In the genomic region with DNA sequence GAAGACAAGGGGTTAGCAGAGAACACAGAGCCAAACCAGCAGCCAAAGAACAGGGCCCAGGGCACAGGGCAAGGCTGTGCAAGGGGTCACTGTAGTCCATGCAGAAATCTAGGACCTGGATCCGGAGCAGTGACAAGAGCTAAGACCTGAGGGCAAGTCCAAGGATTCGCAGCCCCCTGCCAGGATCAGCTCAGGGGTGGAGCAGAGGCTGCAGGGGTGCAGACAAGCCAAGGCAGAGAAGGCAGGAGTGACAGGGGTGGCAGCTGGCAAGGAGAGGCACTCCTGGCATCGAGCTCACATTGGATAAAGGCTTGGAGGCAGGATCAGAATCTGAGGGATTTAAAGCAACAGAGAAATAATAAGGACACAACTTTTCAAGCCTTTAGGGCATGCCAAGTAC, we compare ENCODE assay signal across 19 cellular contexts.
DNase-seq lines count a peak whose midpoint lies in the region; ATAC-seq and TF ChIP-seq lines count a peak whose summit lies in the region.
"Had no signal": no experiment of that assay in that cellular context is flagged by ENCODE, and none has a peak within 500 bp of the region (broad histone marks: within the 10 kb centered on the region; RNA-seq: fewer than 3 reads in every experiment).

No MANE protein-coding gene starts in this region.

- TF ChIP-seq CTCF in WERI-Rb-1 (IDR thresholded peaks at IDR 0.05; ENCODE audit: low read depth, low read length), result no peak
- no peak for TF ChIP-seq CTCF in vagina (IDR thresholded peaks at IDR 0.05)

- H3K9me3 ChIP-seq in WERI-Rb-1 (ENCODE audit: severe bottlenecking) (no peaks in the 10 kb centered on the region), vagina (no peaks in the 10 kb centered on the region)
- H3K9me3 ChIP-seq: thyroid gland had no signal

- DNase-seq in Right ventricle myocardium superior, result peak; percentile 56
- DNase-seq in cardiac septum (ENCODE audit: low spot score), result no peak
- peak; percentile 33 for DNase-seq in WERI-Rb-1
- DNase-seq in left lobe of liver (ENCODE audit: low spot score), result peak; percentile 35
- DNase-seq in vagina (ENCODE audit: extremely low spot score in 2 of 2), result peak; percentile 34 to 72
- no peak for DNase-seq in UCSD-AML1 (lab: John Stamatoyannopoulos, UW; ENCODE audit: unreplicated experiment)
- DNase-seq: activated CD4-positive, alpha-beta T cell treated with anti-CD3 and anti-CD28 coated beads for 4 hours; aorta; dorsolateral prefrontal cortex; glutamatergic neuron; mesendoderm; naive B cell; NCI-H510A; retina; stimulated activated CD4-positive, alpha-beta T cell treated with anti-CD3 and anti-CD28 coated beads, Interleukin-4, amount 100 ng/mL, for 24 hours; stimulated activated naive CD8-positive, alpha-beta T cell treated with anti-CD3 and anti-CD28 coated beads, Interleukin-15, Interleukin-2, amounts not matched to agents 100 U/mL and 50 U/mL, for 24 hours had no signal

- H3K36me3 ChIP-seq in WERI-Rb-1, result no peaks in the 10 kb centered on the region
- H3K36me3 ChIP-seq in vagina, result no peaks in the 10 kb centered on the region
- H3K36me3 ChIP-seq: thyroid gland had no signal

- H3K27me3 ChIP-seq in WERI-Rb-1 (ENCODE audit: insufficient read depth, low read depth, severe bottlenecking) (no peaks in the 10 kb centered on the region), vagina (no peaks in the 10 kb centered on the region)
- H3K27me3 ChIP-seq: thyroid gland had no signal

- TF ChIP-seq POLR2A in vagina (IDR thresholded peaks at IDR 0.05), result no peak

- H3K4me3 ChIP-seq in WERI-Rb-1 (ENCODE audit: low read depth, low read length) (no peak overlapping the region), vagina (no peak overlapping the region)
- H3K4me3 ChIP-seq: dorsolateral prefrontal cortex, thyroid gland had no signal

- intact Hi-C loops in Right ventricle myocardium superior (cut with DNase I) (no loop called here), cardiac septum (cut with DNase I) (no loop called here), vagina (cut with DNase I) (no loop called here)

- ATAC-seq in Right ventricle myocardium superior (ENCODE audit: poor library complexity) (peak; percentile 78), left lobe of liver (no peak), GM18870 (IDR thresholded peaks at IDR 0.05; ENCODE audit: unreplicated experiment) (no peak), HG03280 (IDR thresholded peaks at IDR 0.05; ENCODE audit: unreplicated experiment) (no peak)
- ATAC-seq: stimulated activated naive CD8-positive, alpha-beta T cell treated with anti-CD3 and anti-CD28 coated beads, Interleukin-15, Interleukin-2, amounts not matched to agents 100 U/mL and 50 U/mL, for 24 hours had no signal

- H3K27ac ChIP-seq in WERI-Rb-1 (peak overlapping the region; percentile 51), vagina (no peak overlapping the region)
- H3K27ac ChIP-seq: dorsolateral prefrontal cortex had no signal

- no peaks in the 10 kb centered on the region for H3K4me1 ChIP-seq in vagina

Comparison
In these comparisons a context has a peak if more than half of its experiments do, and no peak if none do; other contexts are left out.
1. DNase-seq: peak in Right ventricle myocardium superior (single experiment), WERI-Rb-1 (single experiment), left lobe of liver (single experiment) and vagina (2 of 2); none in cardiac septum (single experiment) and UCSD-AML1 (single experiment).